ENCODE assay signal across 8 cellular contexts in the genomic region with DNA sequence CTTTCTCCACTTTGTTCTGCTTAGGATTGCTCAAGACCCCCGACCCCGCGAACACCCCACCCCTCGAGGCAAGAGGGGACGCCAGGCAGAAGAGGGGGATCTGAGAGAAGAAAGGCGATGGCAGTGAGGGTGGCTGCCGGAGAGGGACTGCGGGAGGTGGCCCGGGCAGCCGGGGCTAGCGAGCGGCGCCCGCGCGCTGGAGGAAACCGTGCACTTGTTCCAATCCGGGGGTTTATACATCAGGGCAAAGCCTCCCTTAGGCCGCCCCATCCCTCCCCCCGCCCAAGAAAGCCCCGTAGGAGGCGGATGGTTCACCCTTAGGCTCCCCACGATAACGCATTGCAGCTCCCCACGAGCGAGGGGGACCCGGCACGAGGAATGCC. TPM values are rescaled to one million over a fixed set of nuclear protein-coding genes. Genes with fewer than 3 reads are reported as not detected.
DNase-seq lines count a peak whose midpoint lies in the region; ATAC-seq and TF ChIP-seq lines count a peak whose summit lies in the region.

No MANE protein-coding gene starts in this region.

- H3K27ac Mint-ChIP-seq in activated CD4-positive, alpha-beta memory T cell treated with anti-CD3 and anti-CD28 coated beads, Interleukin-2, amount 10 ng/mL, durations not matched to agents 7 days and 5 days, result no peak overlapping the region

- no peak for ATAC-seq in HG02759 (IDR thresholded peaks at IDR 0.05; ENCODE audit: unreplicated experiment)

- no peak overlapping the region for H3K4me3 Mint-ChIP-seq in activated CD4-positive, alpha-beta memory T cell treated with anti-CD3 and anti-CD28 coated beads, Interleukin-2, amount 10 ng/mL, durations not matched to agents 7 days and 5 days

- peak overlapping the region; percentile 46 for H3K27ac ChIP-seq in substantia nigra (ENCODE audit: low read depth, low read length, poor library complexity, severe bottlenecking)

- CTCF ChIA-PET in activated CD4-positive, alpha-beta memory T cell treated with anti-CD3 and anti-CD28 coated beads, Interleukin-2, amount 10 ng/mL, durations not matched to agents 7 days and 5 days (lab: Charles Lee), result no interaction called here

- H3K4me3 ChIP-seq in astrocyte of the spinal cord (ENCODE audit: low read depth, low read length), result peak overlapping the region; percentile 56

- no peaks in the 10 kb centered on the region for H3K9me3 Mint-ChIP-seq in activated CD4-positive, alpha-beta memory T cell treated with anti-CD3 and anti-CD28 coated beads, Interleukin-2, amount 10 ng/mL, durations not matched to agents 7 days and 5 days

- TF ChIP-seq CTCF in astrocyte of the spinal cord (IDR thresholded peaks at IDR 0.05; ENCODE audit: low read depth, low read length), result no peak

- POLR2A ChIA-PET in activated CD4-positive, alpha-beta memory T cell treated with anti-CD3 and anti-CD28 coated beads, Interleukin-2, amount 10 ng/mL, durations not matched to agents 7 days and 5 days (lab: Charles Lee), result no interaction called here

- peaks cover 58% of the 10 kb centered on the region for H3K27me3 Mint-ChIP-seq in activated CD4-positive, alpha-beta memory T cell treated with anti-CD3 and anti-CD28 coated beads, Interleukin-2, amount 10 ng/mL, durations not matched to agents 7 days and 5 days

- in situ Hi-C loops in astrocyte of the spinal cord (cut with HindIII; ENCODE audit: low sequenced_read_pairs), result no loop called here

- peaks cover 5% of the 10 kb centered on the region for H3K4me1 Mint-ChIP-seq in activated CD4-positive, alpha-beta memory T cell treated with anti-CD3 and anti-CD28 coated beads, Interleukin-2, amount 10 ng/mL, durations not matched to agents 7 days and 5 days

- peak; percentile 48 for DNase-seq in NCI-H1092 treated with DMSO at 0.1 percent for 48 hours (lab: John Stamatoyannopoulos, UW)
- DNase-seq in NCI-H1092 (lab: John Stamatoyannopoulos, UW), result no peak
- no peak for DNase-seq in astrocyte of the spinal cord (ENCODE audit: low read depth, low spot score)
- peak; percentile 63 for DNase-seq in islet precursor cell
- peak in 6 of 49 donors; percentile 2 to 12 (median 4) for DNase-seq in substantia nigra (lab: John Stamatoyannopoulos, UW)
- no peak for DNase-seq in GF-D8 (lab: John Stamatoyannopoulos, UW)
- DNase-seq in activated CD4-positive, alpha-beta memory T cell treated with anti-CD3 and anti-CD28 coated beads, Interleukin-2, amount 10 ng/mL, durations not matched to agents 7 days and 5 days, result no peak

- peaks cover 3% of the 10 kb centered on the region for H3K36me3 Mint-ChIP-seq in activated CD4-positive, alpha-beta memory T cell treated with anti-CD3 and anti-CD28 coated beads, Interleukin-2, amount 10 ng/mL, durations not matched to agents 7 days and 5 days (ENCODE audit: low read depth)

RNA-seq across cellular contexts. Expression of gene ERC2, which starts 0.5 kb away (rescaled TPM):
- not detected for total RNA-seq in activated CD4-positive, alpha-beta memory T cell treated with anti-CD3 and anti-CD28 coated beads, Interleukin-2, amount 10 ng/mL, durations not matched to agents 7 days and 5 days

Comparison
In these comparisons a context has a peak if more than half of its experiments do, and no peak if none do; other contexts are left out.
1. DNase-seq: peak in NCI-H1092 treated with DMSO at 0.1 percent for 48 hours (single experiment) and islet precursor cell (single experiment); none in NCI-H1092 (single experiment), astrocyte of the spinal cord (single experiment), GF-D8 (single experiment) and activated CD4-positive, alpha-beta memory T cell treated with anti-CD3 and anti-CD28 coated beads, Interleukin-2, amount 10 ng/mL, durations not matched to agents 7 days and 5 days (single experiment).